ENCODE assay signal across 8 cellular contexts in the genomic region with DNA sequence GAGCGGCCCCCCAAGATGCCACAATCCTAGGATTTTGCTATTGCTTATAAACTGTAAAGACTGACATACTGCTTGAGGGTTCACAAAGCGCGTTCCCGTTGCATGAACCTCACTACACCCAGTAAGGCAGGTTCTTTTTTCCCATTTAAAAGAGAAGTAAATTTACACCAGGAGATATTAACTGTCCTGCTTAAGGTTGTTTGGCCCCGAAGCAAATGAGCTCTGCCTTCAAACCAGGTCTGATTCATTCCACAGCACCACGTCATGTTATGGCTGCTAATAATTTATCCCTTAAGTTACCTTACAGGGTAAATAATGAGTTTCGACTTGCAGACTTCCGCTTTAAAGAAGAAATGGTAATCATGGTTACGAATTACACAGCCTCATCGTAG.
A peak's percentile ranks its signal among the peaks of the same experiment; 100 is the strongest.
DNase-seq lines count a peak whose midpoint lies in the region; ATAC-seq and FAIRE-seq lines count a peak whose summit lies in the region.

No MANE protein-coding gene starts in this region.

- no peaks in the 10 kb centered on the region for H3K27me3 ChIP-seq in mucosa of rectum (ENCODE audit: control insufficient read depth in 2 of 2, insufficient read depth in 2 of 2, low read length in 2 of 2)

- H3K9me3 ChIP-seq in mucosa of rectum (ENCODE audit: control insufficient read depth in 2 of 2, low read length in 2 of 2), result no peaks in the 10 kb centered on the region

- peak overlapping the region; percentile 86 to 91 for H3K27ac Mint-ChIP-seq in effector memory CD8-positive, alpha-beta T cell

- FAIRE-seq in urothelium cell line (lab: Jason Lieb, UNC), result no peak

- H3K27me3 Mint-ChIP-seq in effector memory CD8-positive, alpha-beta T cell, result no peaks in the 10 kb centered on the region

- no peaks in the 10 kb centered on the region for H3K36me3 ChIP-seq in mucosa of rectum (ENCODE audit: control insufficient read depth in 2 of 2, insufficient read depth in 2 of 2, low read length in 2 of 2)

- no peak overlapping the region for H3K4me3 Mint-ChIP-seq in effector memory CD8-positive, alpha-beta T cell

- H3K9ac ChIP-seq in mucosa of rectum (ENCODE audit: low read depth in 1 of 2, low read length in 2 of 2), result peak overlapping the region; percentile 67 to 72

- H3K27ac ChIP-seq in mucosa of rectum (ENCODE audit: low read depth in 2 of 2, low read length in 2 of 2), result peak overlapping the region; percentile 71 to 84

- peak overlapping the region; percentile 91 to 100 for H3K4me3 ChIP-seq in mucosa of rectum (ENCODE audit: low read length in 2 of 2)

- H3K4me1 Mint-ChIP-seq in effector memory CD8-positive, alpha-beta T cell (ENCODE audit: low read depth in 2 of 2), result peaks cover 20 to 31% of the 10 kb centered on the region in 2 donors

- peak; percentile 29 for ATAC-seq in HG03196 (IDR thresholded peaks at IDR 0.05; ENCODE audit: unreplicated experiment)
- ATAC-seq in effector memory CD8-positive, alpha-beta T cell (replicated peaks), result peak; percentile 35

- H3K36me3 Mint-ChIP-seq in effector memory CD8-positive, alpha-beta T cell (ENCODE audit: insufficient read depth), result peaks cover 13% of the 10 kb centered on the region

- DNase-seq in NCI-H748 (lab: John Stamatoyannopoulos, UW; ENCODE audit: unreplicated experiment) (peak; percentile 50), NCI-H748 treated with DMSO at 0.1 percent for 48 hours (lab: John Stamatoyannopoulos, UW) (no peak), T-helper 9 cell (peak; percentile 10), urothelium cell line (ENCODE audit: low spot score) (peak; percentile 23), foreskin melanocyte (no peak)
- peak in 2 of 3 experiments; percentile 10 to 14 for DNase-seq in effector memory CD8-positive, alpha-beta T cell

- peaks cover 16 to 22% of the 10 kb centered on the region in 2 donors for H3K4me1 ChIP-seq in mucosa of rectum (ENCODE audit: control insufficient read depth in 2 of 2, insufficient read depth in 2 of 2, low read length in 2 of 2)

- no peaks in the 10 kb centered on the region for H3K9me3 Mint-ChIP-seq in effector memory CD8-positive, alpha-beta T cell

Comparison
In these comparisons a context has a peak if more than half of its experiments do, and no peak if none do; other contexts are left out.
1. DNase-seq: peak in NCI-H748 (single experiment), T-helper 9 cell (single experiment), effector memory CD8-positive, alpha-beta T cell (2 of 3) and urothelium cell line (single experiment); none in NCI-H748 treated with DMSO at 0.1 percent for 48 hours (single experiment) and foreskin melanocyte (single experiment).